ENCODE assay signal across 29 cellular contexts in the genomic region with DNA sequence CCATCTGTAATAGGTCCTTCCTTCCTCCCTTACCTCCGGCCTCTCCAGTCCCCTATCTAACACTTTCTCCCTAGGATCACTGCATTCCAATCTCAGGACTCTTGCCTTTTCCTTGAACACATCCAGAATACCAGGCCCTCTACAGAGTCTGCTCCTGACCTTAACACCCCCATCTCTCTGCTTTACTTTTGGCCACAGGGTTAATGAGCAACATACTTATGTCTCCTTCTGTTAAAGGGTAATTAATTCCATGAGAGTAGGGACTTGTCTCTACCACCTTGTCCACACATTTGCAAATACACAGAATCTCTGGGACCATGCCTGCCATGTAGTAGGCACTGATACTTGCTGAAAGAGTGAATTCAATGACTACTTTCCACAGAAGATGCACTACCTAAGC.
A peak's percentile ranks its signal among the peaks of the same experiment; 100 is the strongest.
DNase-seq lines count a peak whose midpoint lies in the region; ATAC-seq and TF ChIP-seq lines count a peak whose summit lies in the region.
"Had no signal": no experiment of that assay in that cellular context is flagged by ENCODE, and none has a peak within 500 bp of the region (broad histone marks: within the 10 kb centered on the region; RNA-seq: fewer than 3 reads in every experiment).

No MANE protein-coding gene starts in this region.

- in situ Hi-C loops in Caki2 (cut with HindIII; ENCODE audit: low pct_unique_long_range_greater_than_20kb, low sequenced_read_pairs), result no loop called here

- no peaks in the 10 kb centered on the region for H3K4me1 Mint-ChIP-seq in nephron
- H3K4me1 Mint-ChIP-seq: activated naive CD4-positive, alpha-beta T cell treated with anti-CD3 and anti-CD28 coated beads, Interleukin-2, amount 10 ng/mL, durations not matched to agents 7 days and 5 days; activated T-helper 17 cell treated with anti-CD3 and anti-CD28 coated beads, Interleukin-2, amount 50 U/mL, for 72 hours; immature natural killer cell had no signal

- TF ChIP-seq CTCF in nephron (IDR thresholded peaks at IDR 0.05; ENCODE audit: unreplicated experiment in 3 of 3), result no peak

- H3K27me3 Mint-ChIP-seq in nephron (ENCODE audit: low read depth), result no peaks in the 10 kb centered on the region
- H3K27me3 Mint-ChIP-seq: activated naive CD4-positive, alpha-beta T cell treated with anti-CD3 and anti-CD28 coated beads, Interleukin-2, amount 10 ng/mL, durations not matched to agents 7 days and 5 days; activated T-helper 17 cell treated with anti-CD3 and anti-CD28 coated beads, Interleukin-2, amount 50 U/mL, for 72 hours; brain; CD4-positive, alpha-beta T cell had no signal

- peak; percentile 73 for DNase-seq in Caki2 (ENCODE audit: low read depth)
- peak; percentile 18 to 42 for DNase-seq in NCI-H524 (lab: John Stamatoyannopoulos, UW)
- DNase-seq in islet precursor cell, result peak; percentile 57
- DNase-seq in hepatic stellate cell (ENCODE audit: low spot score), result no peak
- no peak for DNase-seq in medulla oblongata (ENCODE audit: extremely low spot score)
- no peak for DNase-seq in NCI-H2107 treated with DMSO at 0.1 percent for 48 hours (lab: John Stamatoyannopoulos, UW; ENCODE audit: unreplicated experiment)
- DNase-seq: activated CD4-positive, alpha-beta T cell treated with anti-CD3 and anti-CD28 coated beads for 4 hours; activated naive CD4-positive, alpha-beta T cell treated with anti-CD3 and anti-CD28 coated beads, Interleukin-2, amount 10 ng/mL, durations not matched to agents 7 days and 5 days; adrenal gland; AML-193; CD4-positive, alpha-beta T cell; cerebellar nuclear complex; immature natural killer cell; left ventricle myocardium superior; naive thymus-derived CD8-positive, alpha-beta T cell; NCI-H1436 treated with DMSO at 0.1 percent for 48 hours; NCI-H2081 treated with DMSO at 0.1 percent for 48 hours; NCI-H345; NCI-H748 treated with DMSO at 0.1 percent for 48 hours; occipital lobe; psoas muscle; stimulated activated CD4-positive, alpha-beta T cell treated with anti-CD3 and anti-CD28 coated beads, Interleukin-15, amount 100 ng/mL, for 24 hours; stimulated activated CD4-positive, alpha-beta T cell treated with anti-CD3 and anti-CD28 coated beads, Interleukin-4, amount 100 ng/mL, for 4 hours; SW 1271 had no signal

- no peaks in the 10 kb centered on the region for H3K36me3 Mint-ChIP-seq in nephron (ENCODE audit: low read depth)
- H3K36me3 Mint-ChIP-seq: activated naive CD4-positive, alpha-beta T cell treated with anti-CD3 and anti-CD28 coated beads, Interleukin-2, amount 10 ng/mL, durations not matched to agents 7 days and 5 days; brain; naive thymus-derived CD8-positive, alpha-beta T cell had no signal

- peak overlapping the region; percentile 53 to 93 (median 73) for H3K27ac Mint-ChIP-seq in nephron
- H3K27ac Mint-ChIP-seq: activated naive CD4-positive, alpha-beta T cell treated with anti-CD3 and anti-CD28 coated beads, Interleukin-2, amount 10 ng/mL, durations not matched to agents 7 days and 5 days; activated T-helper 17 cell treated with anti-CD3 and anti-CD28 coated beads, Interleukin-2, amount 50 U/mL, for 72 hours; brain; CD4-positive, alpha-beta T cell; immature natural killer cell; naive thymus-derived CD8-positive, alpha-beta T cell had no signal

- no peaks in the 10 kb centered on the region for H3K9me3 Mint-ChIP-seq in nephron
- H3K9me3 Mint-ChIP-seq: activated naive CD4-positive, alpha-beta T cell treated with anti-CD3 and anti-CD28 coated beads, Interleukin-2, amount 10 ng/mL, durations not matched to agents 7 days and 5 days; brain; CD4-positive, alpha-beta T cell had no signal

- H3K4me3 Mint-ChIP-seq in nephron, result peak overlapping the region; percentile 7 to 79 (median 66)
- H3K4me3 Mint-ChIP-seq: activated naive CD4-positive, alpha-beta T cell treated with anti-CD3 and anti-CD28 coated beads, Interleukin-2, amount 10 ng/mL, durations not matched to agents 7 days and 5 days; activated T-helper 17 cell treated with anti-CD3 and anti-CD28 coated beads, Interleukin-2, amount 50 U/mL, for 72 hours; brain; CD4-positive, alpha-beta T cell; immature natural killer cell; naive thymus-derived CD8-positive, alpha-beta T cell had no signal

- ATAC-seq in GM19463 (IDR thresholded peaks at IDR 0.05; ENCODE audit: unreplicated experiment), result no peak
- ATAC-seq: A549; activated T-helper 17 cell treated with anti-CD3 and anti-CD28 coated beads, Interleukin-2, amount 50 U/mL, for 72 hours; left ventricle myocardium superior; psoas muscle had no signal

Comparison
In these comparisons a context has a peak if more than half of its experiments do, and no peak if none do; other contexts are left out.
1. DNase-seq: peak in Caki2 (single experiment), NCI-H524 (2 of 2) and islet precursor cell (single experiment); none in hepatic stellate cell (single experiment), medulla oblongata (single experiment) and NCI-H2107 treated with DMSO at 0.1 percent for 48 hours (single experiment).